In the genomic region with DNA sequence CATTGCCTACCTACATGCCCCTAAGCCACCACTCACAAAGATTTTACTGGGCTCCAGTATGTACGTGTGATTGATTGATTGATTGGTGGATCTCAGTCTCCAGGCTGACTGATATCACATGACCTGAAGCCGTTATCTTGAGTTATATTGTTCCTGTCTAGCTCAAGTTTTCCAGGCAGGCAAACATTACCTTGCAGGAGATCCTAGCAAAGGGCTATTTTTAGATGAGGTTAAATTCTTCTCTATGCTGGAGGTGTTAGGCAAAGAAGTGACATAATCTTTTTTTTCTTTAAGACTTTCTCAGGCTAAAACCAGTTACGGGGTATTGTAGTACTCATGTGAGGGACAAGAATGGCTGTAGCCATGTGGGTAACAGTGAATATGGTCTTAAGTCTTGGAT, we compare ENCODE assay signal across 18 cellular contexts.
"Had no signal": no experiment of that assay in that cellular context is flagged by ENCODE, and none has a peak within 500 bp of the region (broad histone marks: within the 10 kb centered on the region; RNA-seq: fewer than 3 reads in every experiment).

No MANE protein-coding gene starts in this region.

- DNase-seq: colonic mucosa; cortex of kidney; effector CD8-positive, alpha-beta T cell; effector memory CD8-positive, alpha-beta T cell; endodermal cell; erythroblast; foreskin keratinocyte; heart left ventricle; hippocampal formation; left cardiac atrium; left lung; left ventricle myocardium superior; lower lobe of right lung; mesenchymal stem cell; mucosa of descending colon had no signal

- H3K36me3 ChIP-seq: colonic mucosa, gastroesophageal sphincter, heart left ventricle, left lung, lower lobe of right lung had no signal

- H3K27me3 ChIP-seq: colonic mucosa, foreskin keratinocyte, gastroesophageal sphincter, heart left ventricle had no signal

- H3K4me3 ChIP-seq: colonic mucosa, gastroesophageal sphincter, heart left ventricle, left lung, lower lobe of right lung, mucosa of descending colon had no signal

- ATAC-seq: effector memory CD8-positive, alpha-beta T cell; esophagus mucosa; foreskin keratinocyte; gastroesophageal sphincter; left cardiac atrium; left lung; left ventricle myocardium superior; lower lobe of right lung; mucosa of descending colon had no signal

- H3K4me1 ChIP-seq: colonic mucosa, foreskin keratinocyte, gastroesophageal sphincter, heart left ventricle, left lung, lower lobe of right lung had no signal

- H3K9me3 ChIP-seq: colonic mucosa, gastroesophageal sphincter, left lung, lower lobe of right lung, mucosa of descending colon had no signal

- H3K27ac ChIP-seq: colonic mucosa, epithelial cell of prostate, foreskin keratinocyte, gastroesophageal sphincter, heart left ventricle, left lung, lower lobe of right lung had no signal
